28 cellular contexts compared by ENCODE assay signal in the genomic region with DNA sequence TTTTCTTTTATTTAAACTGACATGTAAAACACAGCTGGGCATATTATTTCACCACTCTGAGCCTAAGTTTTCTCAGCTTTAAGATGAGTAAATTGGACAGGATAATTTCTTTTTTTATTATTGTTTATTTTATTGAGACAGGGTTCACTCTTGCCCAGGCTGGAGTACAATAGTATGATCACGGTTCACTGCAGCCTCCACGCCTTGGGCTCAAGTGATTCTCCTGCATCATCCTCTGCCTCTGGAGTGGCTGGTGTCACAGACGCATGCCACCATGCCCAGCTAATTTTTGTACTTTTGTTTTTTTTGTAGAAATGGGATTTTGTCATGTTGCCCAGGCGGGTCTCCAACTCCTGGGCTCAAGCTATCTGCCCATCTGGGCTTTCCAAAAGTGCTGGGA.
"Had no signal": no experiment of that assay in that cellular context is flagged by ENCODE, and none has a peak within 500 bp of the region (broad histone marks: within the 10 kb centered on the region; RNA-seq: fewer than 3 reads in every experiment).

No MANE protein-coding gene starts in this region.

- H3K27ac ChIP-seq: ascending aorta, cardiac muscle cell, colonic mucosa, pancreas, psoas muscle, stomach, tibial nerve had no signal

- H3K4me1 Mint-ChIP-seq: activated naive CD8-positive, alpha-beta T cell treated with anti-CD3 and anti-CD28 coated beads, Interleukin-2, amount 10 ng/mL, durations not matched to agents 7 days and 5 days had no signal

- H3K27ac Mint-ChIP-seq: activated CD4-positive, alpha-beta T cell treated with anti-CD3 and anti-CD28 coated beads for 36 hours; activated naive CD8-positive, alpha-beta T cell treated with anti-CD3 and anti-CD28 coated beads, Interleukin-2, amount 10 ng/mL, durations not matched to agents 7 days and 5 days; brain; naive thymus-derived CD4-positive, alpha-beta T cell; stimulated activated memory B cell treated with anti-CD40 and anti-IgM and Interleukin-4, amounts not matched to agents 10 μg/mL and 1 μg/mL and 100 μg/mL, for 72 hours had no signal

- ATAC-seq: activated CD4-positive, alpha-beta T cell treated with anti-CD3 and anti-CD28 coated beads for 36 hours; left colon; naive thymus-derived CD4-positive, alpha-beta T cell; pancreas; psoas muscle; stimulated activated memory B cell treated with anti-CD40 and anti-IgM and Interleukin-4, amounts not matched to agents 10 μg/mL and 1 μg/mL and 100 μg/mL, for 72 hours had no signal

- H3K36me3 Mint-ChIP-seq: brain; stimulated activated memory B cell treated with anti-CD40 and anti-IgM and Interleukin-4, amounts not matched to agents 10 μg/mL and 1 μg/mL and 100 μg/mL, for 72 hours had no signal

- DNase-seq: activated CD4-positive, alpha-beta T cell treated with anti-CD3 and anti-CD28 coated beads for 36 hours; activated CD4-positive, CD25-positive, alpha-beta regulatory T cell; activated effector memory CD4-positive, alpha-beta T cell treated with Interleukin-2 at 50 U/mL for 16 hours; activated naive CD4-positive, alpha-beta T cell treated with Interleukin-2 at 50 U/mL for 16 hours; activated naive CD8-positive, alpha-beta T cell treated with anti-CD3 and anti-CD28 coated beads, Interleukin-2, amount 10 ng/mL, durations not matched to agents 7 days and 5 days; activated T-cell treated with anti-CD3 and anti-CD28 coated beads for 4 hours; cerebellar nuclear complex; colonic mucosa; effector CD8-positive, alpha-beta T cell; head of caudate nucleus; hippocampal formation; kidney; left colon; midbrain; naive thymus-derived CD4-positive, alpha-beta T cell; nucleus accumbens; pancreas; psoas muscle; stimulated activated CD4-positive, alpha-beta T cell treated with anti-CD3 and anti-CD28 coated beads, Interleukin-1b, Interleukin-23, amount 100 ng/mL, for 48 hours; stimulated activated CD4-positive, alpha-beta T cell treated with anti-CD3 and anti-CD28 coated beads, Interleukin-4, amount 100 ng/mL, for 4 hours; stimulated activated CD8-positive, alpha-beta memory T cell treated with anti-CD3 and anti-CD28 coated beads, Interleukin-4, amount 100 ng/mL, for 48 hours; stomach had no signal

- H3K9me3 Mint-ChIP-seq: naive thymus-derived CD4-positive, alpha-beta T cell; stimulated activated memory B cell treated with anti-CD40 and anti-IgM and Interleukin-4, amounts not matched to agents 10 μg/mL and 1 μg/mL and 100 μg/mL, for 72 hours had no signal

- H3K27me3 Mint-ChIP-seq: brain; stimulated activated memory B cell treated with anti-CD40 and anti-IgM and Interleukin-4, amounts not matched to agents 10 μg/mL and 1 μg/mL and 100 μg/mL, for 72 hours had no signal

- H3K4me3 Mint-ChIP-seq: activated CD4-positive, alpha-beta T cell treated with anti-CD3 and anti-CD28 coated beads for 36 hours; activated naive CD8-positive, alpha-beta T cell treated with anti-CD3 and anti-CD28 coated beads, Interleukin-2, amount 10 ng/mL, durations not matched to agents 7 days and 5 days; brain; naive thymus-derived CD4-positive, alpha-beta T cell; neural crest cell; stimulated activated memory B cell treated with anti-CD40 and anti-IgM and Interleukin-4, amounts not matched to agents 10 μg/mL and 1 μg/mL and 100 μg/mL, for 72 hours had no signal
